10 cellular contexts compared by ENCODE assay signal in genomic region chr7:74231232-74231590, GRCh38. TPM values are rescaled to one million over a fixed set of nuclear protein-coding genes. Genes with fewer than 3 reads are reported as not detected.
A peak's percentile ranks its signal among the peaks of the same experiment; 100 is the strongest.
DNase-seq lines count a peak whose midpoint lies in the region; ATAC-seq and TF ChIP-seq lines count a peak whose summit lies in the region.
"Had no signal": no experiment of that assay in that cellular context is flagged by ENCODE, and none has a peak within 500 bp of the region (broad histone marks: within the 10 kb centered on the region; RNA-seq: fewer than 3 reads in every experiment).

No MANE protein-coding gene starts in this region.

- H3K9me3 ChIP-seq in T-helper 17 cell (ENCODE audit: control insufficient read depth, low read length, poor library complexity, severe bottlenecking): no peaks in the 10 kb centered on the region
- H3K9me3 ChIP-seq in CD4-positive, alpha-beta T cell (ENCODE audit: control insufficient read depth, low read length): no peaks in the 10 kb centered on the region

- POLR2A ChIA-PET in CD4-positive, alpha-beta T cell (lab: Charles Lee): no interaction called here

- H3K36me3 Mint-ChIP-seq in T-helper 17 cell (ENCODE audit: low read depth): peaks cover 3% of the 10 kb centered on the region
- peaks cover 49% of the 10 kb centered on the region for H3K36me3 Mint-ChIP-seq in CD4-positive, alpha-beta T cell (ENCODE audit: low read depth)

- H3K4me3 Mint-ChIP-seq in T-helper 17 cell: no peak overlapping the region
- no peak overlapping the region for H3K4me3 Mint-ChIP-seq in CD4-positive, alpha-beta T cell

- peak; percentile 61 for DNase-seq in CD1c-positive myeloid dendritic cell (ENCODE audit: extremely low spot score)
- no peak for DNase-seq in T-helper 17 cell
- DNase-seq in DMS 273 (lab: John Stamatoyannopoulos, UW; ENCODE audit: unreplicated experiment): no peak
- DNase-seq in hepatic stellate cell (ENCODE audit: low spot score): no peak
- DNase-seq in CD4-positive, alpha-beta T cell: no peak
- DNase-seq in NCI-H524 treated with DMSO at 0.1 percent for 48 hours (lab: John Stamatoyannopoulos, UW): no peak
- DNase-seq: activated CD4-positive, alpha-beta T cell treated with anti-CD3 and anti-CD28 coated beads for 4 hours; NCI-H524 had no signal

- no peaks in the 10 kb centered on the region for H3K9me3 Mint-ChIP-seq in CD4-positive, alpha-beta T cell

- intact Hi-C loops in CD4-positive, alpha-beta T cell (cut with DNase I, micrococcal nuclease): no loop called here

- ATAC-seq in GM19025 (IDR thresholded peaks at IDR 0.05; ENCODE audit: low read depth, unreplicated experiment) (peak; percentile 67), HG02852 (IDR thresholded peaks at IDR 0.05; ENCODE audit: unreplicated experiment) (peak; percentile 75), T-helper 17 cell (peak; percentile 71)
- ATAC-seq in CD4-positive, alpha-beta T cell (ENCODE audit: poor library complexity): no peak

- no peaks in the 10 kb centered on the region for H3K27me3 Mint-ChIP-seq in T-helper 17 cell
- H3K27me3 Mint-ChIP-seq in CD4-positive, alpha-beta T cell: no peaks in the 10 kb centered on the region

- CTCF ChIA-PET in CD4-positive, alpha-beta T cell (lab: Charles Lee): interaction anchor here (0.8 kb wide), 1 partner anchor 25 kb away, joined by 3 read pairs; no protein-coding TSS in a partner anchor

- H3K27me3 ChIP-seq in CD4-positive, alpha-beta T cell (ENCODE audit: control insufficient read depth, insufficient read depth, low read length): no peaks in the 10 kb centered on the region

- peaks cover 4% of the 10 kb centered on the region for H3K4me1 Mint-ChIP-seq in T-helper 17 cell
- no peaks in the 10 kb centered on the region for H3K4me1 Mint-ChIP-seq in CD4-positive, alpha-beta T cell (ENCODE audit: low read depth)

- no peak overlapping the region for H3K27ac Mint-ChIP-seq in T-helper 17 cell
- no peak overlapping the region for H3K27ac Mint-ChIP-seq in CD4-positive, alpha-beta T cell

- TF ChIP-seq CTCF in CD4-positive, alpha-beta T cell (IDR thresholded peaks at IDR 0.05): no peak

- H3K27ac ChIP-seq in CD4-positive, alpha-beta T cell (ENCODE audit: low read depth, low read length): no peak overlapping the region

RNA-seq across cellular contexts. Expression of gene LAT2, which starts 21.4 kb away (rescaled TPM):
- total RNA-seq in T-helper 17 cell: 1 to 10 TPM; 2.2 to 8.6 TPM
- 1 to 10 TPM; 1.7 to 2.4 TPM for total RNA-seq in CD4-positive, alpha-beta T cell

RNA-seq across cellular contexts. Expression of gene RFC2, which starts 23.0 kb away (rescaled TPM):
- 10 to 100 TPM in 1 of 2 donors, 1 to 10 TPM in 1; 9.5 to 12.4 TPM for total RNA-seq in T-helper 17 cell
- 1 to 10 TPM; 8.5 to 9.6 TPM for total RNA-seq in CD4-positive, alpha-beta T cell

RNA-seq across cellular contexts. Expression of gene EIF4H, which starts 57.1 kb away (rescaled TPM):
- total RNA-seq in T-helper 17 cell: 100 to 1,000 TPM; 242 to 255 TPM
- total RNA-seq in CD4-positive, alpha-beta T cell: 100 to 1,000 TPM; 311 to 316 TPM

RNA-seq across cellular contexts. Expression of gene CLIP2, which starts 58.0 kb away (rescaled TPM):
- 10 to 100 TPM in 1 of 2 donors, 1 to 10 TPM in 1; 3.2 to 13.4 TPM for total RNA-seq in T-helper 17 cell
- 1 to 10 TPM; 2.4 to 2.7 TPM for total RNA-seq in CD4-positive, alpha-beta T cell
